In the genomic region with DNA sequence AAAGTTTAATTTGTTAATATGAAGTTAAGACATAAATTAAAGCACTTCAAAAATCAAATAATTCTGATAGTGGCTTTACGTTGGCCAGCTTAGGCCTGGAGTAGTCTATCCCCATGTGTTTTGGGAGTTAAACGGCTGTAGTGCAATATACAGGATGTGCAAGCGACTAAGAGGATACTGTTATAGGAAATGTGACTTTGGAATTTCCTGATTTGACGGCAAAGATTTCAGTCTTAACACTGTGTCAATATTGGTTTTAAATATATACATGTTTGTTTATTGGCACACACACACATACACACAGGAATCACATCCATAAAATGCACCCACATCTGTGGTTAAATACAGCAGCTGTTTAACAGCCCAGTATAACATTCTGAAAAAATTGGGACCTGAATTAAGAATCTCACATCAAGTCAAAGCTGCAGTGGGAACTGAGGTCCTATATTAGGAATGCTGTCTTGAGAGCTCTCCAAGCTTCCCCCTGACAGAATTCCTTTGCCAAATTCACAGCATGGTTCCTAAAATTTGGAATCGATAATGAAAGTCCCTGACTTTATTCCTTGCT, we compare ENCODE assay signal across 18 cellular contexts.
"Had no signal": no experiment of that assay in that cellular context is flagged by ENCODE, and none has a peak within 500 bp of the region (broad histone marks: within the 10 kb centered on the region; RNA-seq: fewer than 3 reads in every experiment).

No MANE protein-coding gene starts in this region.

- H3K36me3 Mint-ChIP-seq: naive thymus-derived CD8-positive, alpha-beta T cell had no signal

- H3K36me3 ChIP-seq: heart right ventricle, neutrophil, right atrium auricular region, sigmoid colon, stomach, thoracic aorta, transverse colon had no signal

- H3K4me1 Mint-ChIP-seq: endodermal cell had no signal

- H3K9me3 Mint-ChIP-seq: dendritic cell treated with granulocyte-macrophage colony-stimulating factor and Interleukin-4, amounts not matched to agents 40 ng/mL and 50 ng/mL, for 4 days; endodermal cell had no signal

- DNase-seq: effector CD4-positive, alpha-beta T cell; endodermal cell; heart right ventricle; hypothalamus; kidney glomerular epithelial cell; naive thymus-derived CD8-positive, alpha-beta T cell; posterior cingulate gyrus; sigmoid colon; small intestine; stimulated activated CD4-positive, alpha-beta T cell treated with anti-CD3 and anti-CD28 coated beads, Interleukin-12 subunit alpha, Interleukin-12 subunit beta, amount 100 ng/mL, for 4 hours; stimulated activated naive CD4-positive, alpha-beta T cell; stomach; substantia nigra; transverse colon had no signal

- H3K27me3 Mint-ChIP-seq: dendritic cell treated with granulocyte-macrophage colony-stimulating factor and Interleukin-4, amounts not matched to agents 40 ng/mL and 50 ng/mL, for 4 days had no signal

- H3K27ac Mint-ChIP-seq: dendritic cell treated with granulocyte-macrophage colony-stimulating factor and Interleukin-4, amounts not matched to agents 40 ng/mL and 50 ng/mL, for 4 days; endodermal cell; naive thymus-derived CD8-positive, alpha-beta T cell had no signal

- H3K4me3 ChIP-seq: heart right ventricle, right atrium auricular region, sigmoid colon, stomach, thoracic aorta, transverse colon had no signal

- H3K4me1 ChIP-seq: right atrium auricular region, sigmoid colon, transverse colon had no signal

- H3K9me3 ChIP-seq: heart right ventricle, neutrophil, right atrium auricular region, sigmoid colon, stomach, thoracic aorta, transverse colon had no signal

- H3K4me3 Mint-ChIP-seq: dendritic cell treated with granulocyte-macrophage colony-stimulating factor and Interleukin-4, amounts not matched to agents 40 ng/mL and 50 ng/mL, for 4 days; endodermal cell; naive thymus-derived CD8-positive, alpha-beta T cell had no signal

- H3K27me3 ChIP-seq: heart right ventricle, neutrophil, right atrium auricular region, sigmoid colon, stomach, transverse colon had no signal

- H3K27ac ChIP-seq: neutrophil, right atrium auricular region, sigmoid colon, stomach, thoracic aorta, transverse colon had no signal
